ENCODE assay signal across 8 cellular contexts in genomic region chr1:7539772-7540175, GRCh38.
DNase-seq lines count a peak whose midpoint lies in the region; ATAC-seq and TF ChIP-seq lines count a peak whose summit lies in the region.

No MANE protein-coding gene starts in this region.

- no peaks in the 10 kb centered on the region for H3K36me3 Mint-ChIP-seq in CD4-positive, alpha-beta T cell (ENCODE audit: low read depth)

- H3K36me3 ChIP-seq in GM23248 (ENCODE audit: low read depth) (no peaks in the 10 kb centered on the region), SK-N-SH (replicated peaks in 1 of 2; ENCODE audit: control insufficient read depth in 1 of 2, insufficient read depth in 2 of 2, low read length in 1 of 2) (no peaks in the 10 kb centered on the region)

- H4K20me1 ChIP-seq in GM23248 (ENCODE audit: insufficient read depth), result no peaks in the 10 kb centered on the region
- H4K20me1 ChIP-seq in SK-N-SH (ENCODE audit: insufficient read depth), result no peaks in the 10 kb centered on the region

- H3K9me3 Mint-ChIP-seq in CD4-positive, alpha-beta T cell, result no peaks in the 10 kb centered on the region

- in situ Hi-C loops in GM23248 (cut with MboI), result no loop called here

- H3K9ac ChIP-seq in GM23248 (no peak overlapping the region), SK-N-SH (no peak overlapping the region)

- TF ChIP-seq CTCF in SK-N-SH (IDR thresholded peaks at IDR 0.05), result peak; percentile 50
- no peak for TF ChIP-seq CTCF in CD4-positive, alpha-beta T cell (IDR thresholded peaks at IDR 0.05)

- H3K4me1 Mint-ChIP-seq in CD4-positive, alpha-beta T cell (ENCODE audit: low read depth), result no peaks in the 10 kb centered on the region

- no peak overlapping the region for H3K4me3 Mint-ChIP-seq in CD4-positive, alpha-beta T cell

- POLR2A ChIA-PET in SK-N-SH (lab: Yijun Ruan, JAX), result interaction anchor here (1.1 kb wide), 1 partner anchor 18 kb away, joined by 4 read pairs; no protein-coding TSS in a partner anchor
- POLR2A ChIA-PET in CD4-positive, alpha-beta T cell (lab: Charles Lee), result no interaction called here

- H3K4me3 ChIP-seq in GM23248 (no peak overlapping the region), SK-N-SH (ENCODE audit: low read depth in 2 of 2, low read length in 1 of 2) (no peak overlapping the region; a peak in 1 of 4 replicates)

- H3K27me3 Mint-ChIP-seq in CD4-positive, alpha-beta T cell, result peaks cover 8% of the 10 kb centered on the region

- ATAC-seq in left ventricle myocardium superior, result peak; percentile 50
- ATAC-seq in GM19455 (IDR thresholded peaks at IDR 0.05; ENCODE audit: unreplicated experiment), result no peak
- ATAC-seq in GM21367 (IDR thresholded peaks at IDR 0.05; ENCODE audit: unreplicated experiment), result no peak
- no peak for ATAC-seq in CD4-positive, alpha-beta T cell (ENCODE audit: poor library complexity)

- peak; percentile 49 for TF ChIP-seq RAD21 in SK-N-SH (IDR thresholded peaks at IDR 0.05; ENCODE audit: low read length)

- DNase-seq in AML-193 (lab: John Stamatoyannopoulos, UW), result peak; percentile 4 to 11
- DNase-seq in GM23248, result peak; percentile 38
- DNase-seq in SK-N-SH, result no peak
- peak; percentile 53 for DNase-seq in left ventricle myocardium superior
- DNase-seq in CD4-positive, alpha-beta T cell, result no peak
- DNase-seq in GDM1 (lab: John Stamatoyannopoulos, UW), result no peak

- H3F3A ChIP-seq in GM23248 (ENCODE audit: insufficient read depth), result no peaks in the 10 kb centered on the region
- no peaks in the 10 kb centered on the region for H3F3A ChIP-seq in SK-N-SH (replicated peaks; ENCODE audit: insufficient read depth)

- H3K27ac ChIP-seq in GM23248 (no peak overlapping the region), SK-N-SH (ENCODE audit: low read depth in 2 of 2, low read length in 1 of 2) (peak overlapping the region in 1 of 2 experiments; percentile 84; a peak in 2 of 4 replicates)
- no peak overlapping the region for H3K27ac ChIP-seq in CD4-positive, alpha-beta T cell (ENCODE audit: low read depth, low read length)

- no peaks in the 10 kb centered on the region for H3K4me1 ChIP-seq in GM23248 (ENCODE audit: insufficient read depth)
- peaks cover 0 to 55% of the 10 kb centered on the region in 2 experiments; a peak in 2 of 4 replicates for H3K4me1 ChIP-seq in SK-N-SH (ENCODE audit: control insufficient read depth in 1 of 2, insufficient read depth in 2 of 2, low read depth in 1 of 2, low read length in 1 of 2)

- intact Hi-C loops in left ventricle myocardium superior (cut with micrococcal nuclease), result no loop called here
- intact Hi-C loops in CD4-positive, alpha-beta T cell (cut with DNase I, micrococcal nuclease), result no loop called here

- CTCF ChIA-PET in SK-N-SH (lab: Yijun Ruan, JAX), result interaction anchor here (0.5 to 1.7 kb wide), 18 partner anchors 12 to 495 kb away, joined by 3 to 19 read pairs (median 3); no protein-coding TSS in a partner anchor
- CTCF ChIA-PET in CD4-positive, alpha-beta T cell (lab: Charles Lee), result no interaction called here

- H3K9me2 ChIP-seq in GM23248 (ENCODE audit: insufficient read depth) (no peaks in the 10 kb centered on the region), SK-N-SH (no peaks in the 10 kb centered on the region)

- H3K9me3 ChIP-seq in GM23248 (ENCODE audit: low read depth) (no peaks in the 10 kb centered on the region), SK-N-SH (no peaks in the 10 kb centered on the region)
- H3K9me3 ChIP-seq in CD4-positive, alpha-beta T cell (ENCODE audit: control insufficient read depth, low read length), result no peaks in the 10 kb centered on the region

- no peak overlapping the region for H2AFZ ChIP-seq in GM23248
- no peak overlapping the region for H2AFZ ChIP-seq in SK-N-SH (ENCODE audit: low read depth)

- H3K27me3 ChIP-seq in GM23248 (replicated peaks; ENCODE audit: insufficient read depth), result no peaks in the 10 kb centered on the region
- H3K27me3 ChIP-seq in SK-N-SH (ENCODE audit: insufficient read depth), result no peaks in the 10 kb centered on the region
- no peaks in the 10 kb centered on the region for H3K27me3 ChIP-seq in CD4-positive, alpha-beta T cell (ENCODE audit: control insufficient read depth, insufficient read depth, low read length)

- H3K79me2 ChIP-seq in GM23248 (ENCODE audit: insufficient read depth) (no peaks in the 10 kb centered on the region), SK-N-SH (ENCODE audit: insufficient read depth) (no peaks in the 10 kb centered on the region)

- H3K4me2 ChIP-seq in GM23248 (ENCODE audit: unreplicated experiment) (no peak overlapping the region), SK-N-SH (no peak overlapping the region)

- TF ChIP-seq EP300 in SK-N-SH (IDR thresholded peaks at IDR 0.05; ENCODE audit: borderline replicate concordance in 1 of 2, low read depth in 1 of 2, low read length in 1 of 2), result no peak

- no peak overlapping the region for H3K27ac Mint-ChIP-seq in CD4-positive, alpha-beta T cell

- 60 to 61% methylated on average over 7 of the region's 7 CpGs for WGBS in GM23248 (ENCODE audit: low coverage in 1 of 2, low lambda C conversion rate in 2 of 2, missing lambda C conversion rate in 2 of 2), 2 experiments
- WGBS in SK-N-SH (ENCODE audit: low lambda C conversion rate), result 42% methylated on average over 6 of the region's 7 CpGs

TF ChIP-seq in SK-N-SH, 30 proteins besides CTCF, POLR2A, EP300 and RAD21 (continues in another document):
- TF ChIP-seq YY1 (IDR thresholded peaks at IDR 0.05; ENCODE audit: low read depth) (no peak), NFIC (IDR thresholded peaks at IDR 0.05; ENCODE audit: borderline replicate concordance) (no peak), POLR2AphosphoS5 (IDR thresholded peaks at IDR 0.05; ENCODE audit: low read depth, low read length) (no peak), RXRA (IDR thresholded peaks at IDR 0.05; ENCODE audit: borderline replicate concordance, low read depth) (no peak), FOSL2 (IDR thresholded peaks at IDR 0.05; ENCODE audit: borderline replicate concordance, low read depth) (no peak), NRF1 (IDR thresholded peaks at IDR 0.05; ENCODE audit: low read depth, low read length) (no peak), REST (IDR thresholded peaks at IDR 0.05; ENCODE audit: low read depth, low read length) (no peak), IRF3 (IDR thresholded peaks at IDR 0.05; ENCODE audit: low read depth, low read length) (no peak), GATA2 (CRISPR knock-in tag; IDR thresholded peaks at IDR 0.05) (peak; percentile 41), TCF12 (IDR thresholded peaks at IDR 0.05) (no peak)
- TF ChIP-seq, protein P1, sequence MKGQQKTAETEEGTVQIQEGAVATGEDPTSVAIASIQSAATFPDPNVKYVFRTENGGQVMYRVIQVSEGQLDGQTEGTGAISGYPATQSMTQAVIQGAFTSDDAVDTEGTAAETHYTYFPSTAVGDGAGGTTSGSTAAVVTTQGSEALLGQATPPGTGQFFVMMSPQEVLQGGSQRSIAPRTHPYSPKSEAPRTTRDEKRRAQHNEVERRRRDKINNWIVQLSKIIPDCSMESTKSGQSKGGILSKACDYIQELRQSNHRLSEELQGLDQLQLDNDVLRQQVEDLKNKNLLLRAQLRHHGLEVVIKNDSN (IDR thresholded peaks at IDR 0.05; ENCODE audit: borderline replicate concordance, low read depth), result no peak
- TF ChIP-seq, protein P2, sequence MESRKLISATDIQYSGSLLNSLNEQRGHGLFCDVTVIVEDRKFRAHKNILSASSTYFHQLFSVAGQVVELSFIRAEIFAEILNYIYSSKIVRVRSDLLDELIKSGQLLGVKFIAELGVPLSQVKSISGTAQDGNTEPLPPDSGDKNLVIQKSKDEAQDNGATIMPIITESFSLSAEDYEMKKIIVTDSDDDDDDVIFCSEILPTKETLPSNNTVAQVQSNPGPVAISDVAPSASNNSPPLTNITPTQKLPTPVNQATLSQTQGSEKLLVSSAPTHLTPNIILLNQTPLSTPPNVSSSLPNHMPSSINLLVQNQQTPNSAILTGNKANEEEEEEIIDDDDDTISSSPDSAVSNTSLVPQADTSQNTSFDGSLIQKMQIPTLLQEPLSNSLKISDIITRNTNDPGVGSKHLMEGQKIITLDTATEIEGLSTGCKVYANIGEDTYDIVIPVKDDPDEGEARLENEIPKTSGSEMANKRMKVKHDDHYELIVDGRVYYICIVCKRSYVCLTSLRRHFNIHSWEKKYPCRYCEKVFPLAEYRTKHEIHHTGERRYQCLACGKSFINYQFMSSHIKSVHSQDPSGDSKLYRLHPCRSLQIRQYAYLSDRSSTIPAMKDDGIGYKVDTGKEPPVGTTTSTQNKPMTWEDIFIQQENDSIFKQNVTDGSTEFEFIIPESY (IDR thresholded peaks at IDR 0.05; ENCODE audit: borderline replicate concordance, low read depth), result no peak

Comparison
In these comparisons a context has a peak if more than half of its experiments do, and no peak if none do; other contexts are left out.
1. DNase-seq: peak in AML-193 (2 of 2), GM23248 (single experiment) and left ventricle myocardium superior (single experiment); none in SK-N-SH (single experiment), CD4-positive, alpha-beta T cell (0 of 10) and GDM1 (single experiment).